ENCODE assay signal across 10 cellular contexts in genomic region chr3:134372405-134373277, GRCh38. TPM values are rescaled to one million over a fixed set of nuclear protein-coding genes. Genes with fewer than 3 reads are reported as not detected.
DNase-seq lines count a peak whose midpoint lies in the region; ATAC-seq, FAIRE-seq and TF ChIP-seq lines count a peak whose summit lies in the region.
"Had no signal": no experiment of that assay in that cellular context is flagged by ENCODE, and none has a peak within 500 bp of the region (broad histone marks: within the 10 kb centered on the region; RNA-seq: fewer than 3 reads in every experiment).

No MANE protein-coding gene starts in this region.

- CTCF ChIA-PET in A549 (lab: Yijun Ruan, JAX) = interaction anchor here (0.9 to 31.4 kb wide), 4 partner anchors 8 to 106 kb away, joined by 4 to 356 read pairs (median 133); partner anchors contain the start of genes ANAPC13 and CEP63

- TF ChIP-seq POLR2A in A549 (IDR thresholded peaks at IDR 0.05; ENCODE audit: low read length) = no peak

- no peak for TF ChIP-seq EP300 in A549 (IDR thresholded peaks at IDR 0.05)
- no peak for TF ChIP-seq EP300 in neural cell (conservative IDR thresholded peaks at IDR 0.05; ENCODE audit: poor library complexity, severe bottlenecking)

- peak overlapping the region; percentile 74 for H3K4me3 ChIP-seq in A549
- H3K4me3 ChIP-seq in esophagus (ENCODE audit: low read depth in 1 of 2, low read length in 2 of 2) = peak overlapping the region; percentile 63 to 86
- peak overlapping the region; percentile 99 for H3K4me3 ChIP-seq in neural cell (ENCODE audit: low read length)

- H3K27me3 ChIP-seq in esophagus (ENCODE audit: control insufficient read depth in 1 of 2, insufficient read depth in 2 of 2, low read length in 2 of 2) (no peaks in the 10 kb centered on the region), neural cell (ENCODE audit: insufficient read depth, low read depth, low read length) (no peaks in the 10 kb centered on the region)

- H3K36me3 ChIP-seq in esophagus (ENCODE audit: control insufficient read depth in 2 of 2, insufficient read depth in 2 of 2, low read length in 1 of 2) (peaks cover 9 to 31% of the 10 kb centered on the region in 2 donors), neural cell (ENCODE audit: insufficient read depth, low read length) (peaks cover 5% of the 10 kb centered on the region)

- peak overlapping the region; percentile 100 for H3K9ac ChIP-seq in neural cell (ENCODE audit: low read length)

- H3K9me3 ChIP-seq in A549 = no peaks in the 10 kb centered on the region
- no peaks in the 10 kb centered on the region for H3K9me3 ChIP-seq in esophagus (ENCODE audit: control insufficient read depth in 2 of 2, insufficient read depth in 1 of 2, low read depth in 1 of 2, low read length in 1 of 2)
- H3K9me3 ChIP-seq in neural cell (ENCODE audit: low read length) = no peaks in the 10 kb centered on the region

- H4K20me1 ChIP-seq in neural cell (ENCODE audit: insufficient read depth) = no peaks in the 10 kb centered on the region

- H3K4me1 ChIP-seq in A549 (peaks cover 70% of the 10 kb centered on the region), esophagus (ENCODE audit: control insufficient read depth in 2 of 2, insufficient read depth in 2 of 2, low read length in 1 of 2) (peaks cover 10 to 23% of the 10 kb centered on the region in 2 donors)

- peak overlapping the region; percentile 88 for H2AFZ ChIP-seq in neural cell (ENCODE audit: low read depth, low read length)

- POLR2A ChIA-PET in A549 (lab: Yijun Ruan, JAX) = interaction anchor here (0.6 to 3.9 kb wide), 9 partner anchors 8 to 101 kb away, joined by 3 to 88 read pairs (median 4); no protein-coding TSS in a partner anchor

- H3K27ac ChIP-seq in A549 (peak overlapping the region; percentile 99 to 100), esophagus (ENCODE audit: low read depth in 2 of 2, low read length in 1 of 2) (peak overlapping the region; percentile 97 to 100), neural cell (ENCODE audit: low read length) (peak overlapping the region; percentile 97)

- no peak for ATAC-seq in A549
- ATAC-seq in HG03521 (IDR thresholded peaks at IDR 0.05; ENCODE audit: unreplicated experiment) = no peak
- ATAC-seq in GM21390 (IDR thresholded peaks at IDR 0.05; ENCODE audit: unreplicated experiment) = no peak
- no peak for ATAC-seq in GM21423 (IDR thresholded peaks at IDR 0.05; ENCODE audit: unreplicated experiment)

- FAIRE-seq in A549 (lab: Jason Lieb, UNC) = no peak

- no peak for TF ChIP-seq CTCF in A549 (IDR thresholded peaks at IDR 0.05)
- TF ChIP-seq CTCF in neural cell (IDR thresholded peaks at IDR 0.05; ENCODE audit: poor library complexity, severe bottlenecking) = no peak

- H3K79me2 ChIP-seq in neural cell (replicated peaks; ENCODE audit: insufficient read depth, low read length) = peaks cover 40% of the 10 kb centered on the region

- H3K4me2 ChIP-seq in A549 = peak overlapping the region; percentile 93
- H3K4me2 ChIP-seq in neural cell (ENCODE audit: low read length) = peak overlapping the region; percentile 91

- H3K9me2 ChIP-seq in neural cell (ENCODE audit: insufficient read depth, low read length) = no peaks in the 10 kb centered on the region

- TF ChIP-seq RAD21 in A549 (conservative IDR thresholded peaks at IDR 0.05 in 1 of 2, IDR thresholded peaks at IDR 0.05 in 1 of 2) = no peak
- TF ChIP-seq RAD21 in neural cell (conservative IDR thresholded peaks at IDR 0.05) = no peak

- DNase-seq in A549 (ENCODE audit: low read depth in 1 of 2, low spot score in 1 of 2) (no peak), NCI-H226 (peak; percentile 37)
- no peak for DNase-seq in stimulated activated CD4-positive, alpha-beta T cell treated with anti-CD3 and anti-CD28 coated beads, Interleukin-2, amount 100 ng/mL, for 48 hours
- DNase-seq: activated B cell treated with CpG ODN at 0.5 μM for 24 hours, erythroblast had no signal

- 3% methylated on average over 3 of the region's 9 CpGs for WGBS in A549 (ENCODE audit: missing lambda C conversion rate)
- 19 to 38% methylated on average over 9 of the region's 9 CpGs for WGBS in esophagus, 2 donors

- no peaks in the 10 kb centered on the region for H3F3A ChIP-seq in neural cell (ENCODE audit: insufficient read depth, low read length, poor library complexity, severe bottlenecking)

TF ChIP-seq in A549, 52 proteins besides CTCF, POLR2A, EP300 and RAD21:
- no peak for TF ChIP-seq HOXA7 (CRISPR knock-in tag; IDR thresholded peaks at IDR 0.05)
- no peak for TF ChIP-seq ZSCAN20 (CRISPR knock-in tag; IDR thresholded peaks at IDR 0.05)
- no peak for TF ChIP-seq CBX2 (IDR thresholded peaks at IDR 0.05; ENCODE audit: borderline replicate concordance, low read depth)
- no peak for TF ChIP-seq BCL3 (IDR thresholded peaks at IDR 0.05)
- TF ChIP-seq MAZ (IDR thresholded peaks at IDR 0.05; ENCODE audit: borderline replicate concordance, low read depth, low read length) = no peak
- TF ChIP-seq HOXB13 (CRISPR knock-in tag; IDR thresholded peaks at IDR 0.05; ENCODE audit: low read depth) = no peak
- no peak for TF ChIP-seq RNF2 (IDR thresholded peaks at IDR 0.05; ENCODE audit: borderline replicate concordance, low read depth)
- TF ChIP-seq SREBF2 (IDR thresholded peaks at IDR 0.05) = no peak
- TF ChIP-seq EHMT2 (IDR thresholded peaks at IDR 0.05; ENCODE audit: low read depth) = no peak
- no peak for TF ChIP-seq NR3C1 (IDR thresholded peaks at IDR 0.05)

TF ChIP-seq in neural cell, 6 proteins besides CTCF, POLR2A, EP300 and RAD21:
- no peak for TF ChIP-seq POLR2AphosphoS5 (IDR thresholded peaks at IDR 0.05)
- no peak for TF ChIP-seq EZH2 (IDR thresholded peaks at IDR 0.05; ENCODE audit: borderline replicate concordance, insufficient read depth, low read length, poor library complexity, severe bottlenecking)
- TF ChIP-seq REST (IDR thresholded peaks at IDR 0.05; ENCODE audit: borderline replicate concordance) = no peak
- no peak for TF ChIP-seq MXI1 (conservative IDR thresholded peaks at IDR 0.05; ENCODE audit: poor library complexity, severe bottlenecking)
- TF ChIP-seq TAF1 (IDR thresholded peaks at IDR 0.05; ENCODE audit: low read depth) = no peak
- TF ChIP-seq SMC3 (conservative IDR thresholded peaks at IDR 0.05; ENCODE audit: poor library complexity) = no peak

RNA-seq across cellular contexts. Expression of gene AMOTL2, which starts 1.6 kb away (rescaled TPM):
- polyA plus RNA-seq in A549 (2011; rRNA removed) = 36.3 and 44.1 TPM in 2 replicates
- polyA plus RNA-seq in A549 (2012; cell fraction: cytosol; rRNA removed) = 70.4 and 95.3 TPM in 2 replicates
- 144 and 160 TPM in 2 replicates for polyA plus RNA-seq in A549 (2012; cell fraction: nucleus; rRNA removed)
- polyA plus RNA-seq in A549 (2017; fragmentation: RNase III; extraction: RNeasy Plus Mini Kit Qiagen cat#74134 plus additional on column Dnase treatment) = 40.7 to 49.4 TPM (median 41.1 TPM) in 3 replicates
- 48.6 and 69.1 TPM in 2 replicates for polyA minus RNA-seq in A549 (2011; rRNA and poly(A)+ RNA removed)
- polyA plus RNA-seq in esophagus = 10 to 100 TPM; 21.2 to 23.2 TPM
- polyA plus RNA-seq in neural cell = 30.1 and 56.6 TPM in 2 replicates
- 95.4 and 113 TPM in 2 replicates for polyA minus RNA-seq in neural cell
